ENCODE assay signal across 21 cellular contexts in genomic region chr16:27251561-27252205, GRCh38. TPM values are rescaled to one million over a fixed set of nuclear protein-coding genes. Genes with fewer than 3 reads are reported as not detected.
DNase-seq lines count a peak whose midpoint lies in the region; ATAC-seq and TF ChIP-seq lines count a peak whose summit lies in the region.
"Had no signal": no experiment of that assay in that cellular context is flagged by ENCODE, and none has a peak within 500 bp of the region (broad histone marks: within the 10 kb centered on the region; RNA-seq: fewer than 3 reads in every experiment).

No MANE protein-coding gene starts in this region.

- intact Hi-C loops in activated CD4-positive, alpha-beta T cell treated with anti-CD3 and anti-CD28 coated beads, Interleukin-2, amount 10 ng/mL, durations not matched to agents 24 days and 14 days (cut with micrococcal nuclease), result no loop called here
- intact Hi-C loops in IMR-90 (cut with micrococcal nuclease), result no loop called here

- peak overlapping the region; percentile 85 for H3K14ac ChIP-seq in IMR-90 (replicated peaks; ENCODE audit: low read depth, low read length)

- H2AFZ ChIP-seq in IMR-90 (replicated peaks; ENCODE audit: low read length, poor library complexity), result no peak overlapping the region
- H2AFZ ChIP-seq: GM23248 had no signal

- H3K36me3 Mint-ChIP-seq in activated CD4-positive, alpha-beta T cell treated with anti-CD3 and anti-CD28 coated beads, Interleukin-2, amount 10 ng/mL, durations not matched to agents 24 days and 14 days (ENCODE audit: low read depth), result peaks cover 69% of the 10 kb centered on the region
- peaks cover 63% of the 10 kb centered on the region for H3K36me3 Mint-ChIP-seq in activated naive CD8-positive, alpha-beta T cell treated with anti-CD3 and anti-CD28 coated beads, Interleukin-2, amount 50 U/mL, for 24 hours (ENCODE audit: low read depth)
- peaks cover 5 to 40% (median 27%) of the 10 kb centered on the region in 3 donors for H3K36me3 Mint-ChIP-seq in naive thymus-derived CD8-positive, alpha-beta T cell
- peaks cover 10% of the 10 kb centered on the region for H3K36me3 Mint-ChIP-seq in effector memory CD8-positive, alpha-beta T cell (ENCODE audit: insufficient read depth)

- no peaks in the 10 kb centered on the region for H3K27me3 Mint-ChIP-seq in activated CD4-positive, alpha-beta T cell treated with anti-CD3 and anti-CD28 coated beads, Interleukin-2, amount 10 ng/mL, durations not matched to agents 24 days and 14 days
- no peaks in the 10 kb centered on the region for H3K27me3 Mint-ChIP-seq in activated naive CD8-positive, alpha-beta T cell treated with anti-CD3 and anti-CD28 coated beads, Interleukin-2, amount 50 U/mL, for 24 hours
- H3K27me3 Mint-ChIP-seq in naive thymus-derived CD8-positive, alpha-beta T cell, result no peaks in the 10 kb centered on the region
- no peaks in the 10 kb centered on the region for H3K27me3 Mint-ChIP-seq in effector memory CD8-positive, alpha-beta T cell
- H3K27me3 Mint-ChIP-seq: dendritic cell treated with granulocyte-macrophage colony-stimulating factor and Interleukin-4, amounts not matched to agents 40 ng/mL and 50 ng/mL, for 4 days; memory B cell; natural killer cell treated with Interleukin-12 subunit alpha and Interleukin-12 subunit beta and Interleukin-15 and Interleukin-18, amount 100 ng/mL, for 72 hours had no signal

- H3K27ac Mint-ChIP-seq in activated CD4-positive, alpha-beta T cell treated with anti-CD3 and anti-CD28 coated beads, Interleukin-2, amount 10 ng/mL, durations not matched to agents 24 days and 14 days, result peak overlapping the region; percentile 96
- peak overlapping the region; percentile 99 for H3K27ac Mint-ChIP-seq in activated naive CD8-positive, alpha-beta T cell treated with anti-CD3 and anti-CD28 coated beads, Interleukin-2, amount 50 U/mL, for 24 hours
- H3K27ac Mint-ChIP-seq in naive thymus-derived CD8-positive, alpha-beta T cell, result peak overlapping the region in 6 of 10 donors; percentile 34 to 85 (median 65)
- H3K27ac Mint-ChIP-seq in effector memory CD8-positive, alpha-beta T cell, result no peak overlapping the region
- H3K27ac Mint-ChIP-seq: dendritic cell treated with granulocyte-macrophage colony-stimulating factor and Interleukin-4, amounts not matched to agents 40 ng/mL and 50 ng/mL, for 4 days; memory B cell had no signal

- CTCF ChIA-PET in IMR-90 (lab: Yijun Ruan, JAX), result no interaction called here

- H4K8ac ChIP-seq in IMR-90 (ENCODE audit: low read depth in 2 of 2, low read length in 2 of 2), result peak overlapping the region; percentile 31 to 74; a peak in 3 of 4 replicates

- H3K27ac ChIP-seq in IMR-90 (ENCODE audit: insufficient read depth, low read length), result peak overlapping the region; percentile 9; the same call in 1 of the 2 replicates
- H3K27ac ChIP-seq: A549, foreskin keratinocyte, GM23248 had no signal

- peaks cover 7% of the 10 kb centered on the region; the same call in 1 of the 2 replicates for H3K36me3 ChIP-seq in IMR-90 (ENCODE audit: control insufficient read depth, insufficient read depth, low read length)

- H3K79me1 ChIP-seq in IMR-90 (ENCODE audit: low read depth in 1 of 2, low read length in 2 of 2), result peaks cover 37 to 57% of the 10 kb centered on the region in 2 experiments

- no peaks in the 10 kb centered on the region for H4K20me1 ChIP-seq in IMR-90 (ENCODE audit: insufficient read depth, low read length)

- no peak for TF ChIP-seq CTCF in IMR-90 (conservative IDR thresholded peaks at IDR 0.05; ENCODE audit: low read depth, low read length)

- H2BK5ac ChIP-seq in IMR-90 (ENCODE audit: low read depth, low read length, poor library complexity, severe bottlenecking), result no peak overlapping the region

- DNase-seq in activated CD4-positive, alpha-beta T cell treated with anti-CD3 and anti-CD28 coated beads, Interleukin-2, amount 10 ng/mL, durations not matched to agents 24 days and 14 days, result no peak
- DNase-seq in activated CD4-positive, alpha-beta T cell treated with anti-CD3 and anti-CD28 coated beads, Interleukin-2, amount 50 U/mL, for 4 hours, result no peak
- DNase-seq in IMR-90, result no peak
- DNase-seq in activated naive CD8-positive, alpha-beta T cell treated with anti-CD3 and anti-CD28 coated beads, Interleukin-2, amount 50 U/mL, for 24 hours, result peak; percentile 44
- no peak for DNase-seq in naive thymus-derived CD8-positive, alpha-beta T cell
- no peak for DNase-seq in effector memory CD8-positive, alpha-beta T cell
- DNase-seq in D341Med (ENCODE audit: low spot score), result no peak
- DNase-seq in SHP77 treated with DMSO at 0.1 percent for 48 hours (lab: John Stamatoyannopoulos, UW), result no peak
- DNase-seq: C1 segment of cervical spinal cord; DMS 273 treated with DMSO at 0.1 percent for 48 hours; foreskin keratinocyte; GDM1; GM23248; KBM-7; NCI-H1930; posterior cingulate gyrus; stimulated activated CD4-positive, alpha-beta T cell treated with anti-CD3 and anti-CD28 coated beads, Interleukin-2, amount 100 ng/mL, for 24 hours had no signal

- POLR2A ChIA-PET in IMR-90 (lab: Charles Lee; ENCODE audit: unreplicated experiment), result interaction anchor here (0.7 kb wide), 1 partner anchor 327 kb away, joined by 8 read pairs; no protein-coding TSS in a partner anchor
- POLR2A ChIA-PET in naive thymus-derived CD8-positive, alpha-beta T cell (lab: Charles Lee), result interaction anchor here (2.3 kb wide), 1 partner anchor 16 kb away, joined by 13 read pairs; no protein-coding TSS in a partner anchor

- peak overlapping the region; percentile 37 for H4K5ac ChIP-seq in IMR-90 (ENCODE audit: low read depth, low read length)

- no peak overlapping the region for H3K4me2 ChIP-seq in IMR-90 (ENCODE audit: low read depth, low read length)
- H3K4me2 ChIP-seq: A549 had no signal

- peaks cover 20% of the 10 kb centered on the region; the same call in 1 of the 2 replicates for H3K9me1 ChIP-seq in IMR-90 (ENCODE audit: insufficient read depth, low read length)

- no peaks in the 10 kb centered on the region for H3K9me3 ChIP-seq in IMR-90 (ENCODE audit: control insufficient read depth, insufficient read depth, low read length)
- H3K9me3 ChIP-seq: A549 had no signal

- no peak overlapping the region for H3K4me3 ChIP-seq in IMR-90 (ENCODE audit: insufficient read depth, low read depth, low read length)
- H3K4me3 ChIP-seq: A549, GM23248 had no signal

- no peak for ATAC-seq in IMR-90 (ENCODE audit: low read depth)
- ATAC-seq in activated naive CD8-positive, alpha-beta T cell treated with anti-CD3 and anti-CD28 coated beads, Interleukin-2, amount 50 U/mL, for 24 hours, result peak; percentile 46
- ATAC-seq in naive thymus-derived CD8-positive, alpha-beta T cell, result no peak
- ATAC-seq in effector memory CD8-positive, alpha-beta T cell (replicated peaks), result no peak
- ATAC-seq: A549; foreskin keratinocyte; natural killer cell treated with Interleukin-12 subunit alpha and Interleukin-12 subunit beta and Interleukin-15 and Interleukin-18, amount 100 ng/mL, for 72 hours had no signal

- in situ Hi-C loops in IMR-90 (cut with MboI; ENCODE audit: low sequenced_read_pairs), result no loop called here

- H2BK20ac ChIP-seq in IMR-90 (ENCODE audit: low read depth, low read length), result peak overlapping the region; percentile 76

- H3K18ac ChIP-seq in IMR-90 (ENCODE audit: low read depth, low read length), result peak overlapping the region; percentile 70

- no peak for TF ChIP-seq POLR2A in IMR-90 (IDR thresholded peaks at IDR 0.05; ENCODE audit: low read depth, low read length)

- dilution Hi-C loops in IMR-90 (cut with HindIII; ENCODE audit: low sequenced_read_pairs, unreplicated experiment), result no loop called here

- no peak overlapping the region for H3K9ac ChIP-seq in IMR-90 (ENCODE audit: low read depth, low read length)
- H3K9ac ChIP-seq: GM23248 had no signal

- H3K23ac ChIP-seq in IMR-90 (ENCODE audit: low read depth, low read length), result peak overlapping the region; percentile 71; the same call in 1 of the 2 replicates

- peak overlapping the region; percentile 80 for H3K4ac ChIP-seq in IMR-90 (ENCODE audit: low read depth, low read length)

- 88% methylated on average over 1 of the region's 6 CpGs; no CpG with 5 or more reads in 1 of the 2 experiments for WGBS in IMR-90 (ENCODE audit: extremely low coverage in 2 of 2, insufficient read length in 1 of 2), 2 experiments

- no peak overlapping the region for H3K56ac ChIP-seq in IMR-90 (ENCODE audit: extremely low read depth, insufficient read depth, low read length)

- no peaks in the 10 kb centered on the region for H3K27me3 ChIP-seq in IMR-90 (ENCODE audit: control insufficient read depth, insufficient read depth, low read length)
- H3K27me3 ChIP-seq: foreskin keratinocyte had no signal

- peak overlapping the region; percentile 88 for H2AK5ac ChIP-seq in IMR-90 (ENCODE audit: low read depth, low read length)

- peaks cover 16% of the 10 kb centered on the region for H3K4me1 ChIP-seq in IMR-90 (ENCODE audit: control insufficient read depth, insufficient read depth, low read length)

- H2BK15ac ChIP-seq in IMR-90 (ENCODE audit: low read depth, low read length), result peak overlapping the region; percentile 72; the same call in 1 of the 3 replicates

- H4K91ac ChIP-seq in IMR-90 (ENCODE audit: insufficient read depth, low read depth, low read length), result peak overlapping the region; percentile 82

- peak overlapping the region; percentile 79 for H2BK120ac ChIP-seq in IMR-90 (ENCODE audit: low read depth, low read length)

- H3K9me3 Mint-ChIP-seq in activated CD4-positive, alpha-beta T cell treated with anti-CD3 and anti-CD28 coated beads, Interleukin-2, amount 10 ng/mL, durations not matched to agents 24 days and 14 days, result no peaks in the 10 kb centered on the region
- peaks cover 4% of the 10 kb centered on the region for H3K9me3 Mint-ChIP-seq in activated naive CD8-positive, alpha-beta T cell treated with anti-CD3 and anti-CD28 coated beads, Interleukin-2, amount 50 U/mL, for 24 hours
- no peaks in the 10 kb centered on the region for H3K9me3 Mint-ChIP-seq in naive thymus-derived CD8-positive, alpha-beta T cell
- H3K9me3 Mint-ChIP-seq in effector memory CD8-positive, alpha-beta T cell, result no peaks in the 10 kb centered on the region
- H3K9me3 Mint-ChIP-seq: natural killer cell treated with Interleukin-12 subunit alpha and Interleukin-12 subunit beta and Interleukin-15 and Interleukin-18, amount 100 ng/mL, for 72 hours had no signal

- H2AK9ac ChIP-seq in IMR-90 (replicated peaks; ENCODE audit: low read depth, low read length, poor library complexity), result no peak overlapping the region

- BruUV-seq in IMR-90 (replicated peaks; lab: Mats Ljungman, UMichigan), result no TSS peak

- H3K4me3 Mint-ChIP-seq in activated CD4-positive, alpha-beta T cell treated with anti-CD3 and anti-CD28 coated beads, Interleukin-2, amount 10 ng/mL, durations not matched to agents 24 days and 14 days, result peak overlapping the region; percentile 46
- H3K4me3 Mint-ChIP-seq in activated naive CD8-positive, alpha-beta T cell treated with anti-CD3 and anti-CD28 coated beads, Interleukin-2, amount 50 U/mL, for 24 hours, result peak overlapping the region; percentile 35
- peak overlapping the region in 4 of 10 donors; percentile 30 to 59 (median 46) for H3K4me3 Mint-ChIP-seq in naive thymus-derived CD8-positive, alpha-beta T cell
- H3K4me3 Mint-ChIP-seq in effector memory CD8-positive, alpha-beta T cell, result no peak overlapping the region
- H3K4me3 Mint-ChIP-seq: dendritic cell treated with granulocyte-macrophage colony-stimulating factor and Interleukin-4, amounts not matched to agents 40 ng/mL and 50 ng/mL, for 4 days; memory B cell; natural killer cell treated with Interleukin-12 subunit alpha and Interleukin-12 subunit beta and Interleukin-15 and Interleukin-18, amount 100 ng/mL, for 72 hours had no signal

- TF ChIP-seq RAD21 in IMR-90 (IDR thresholded peaks at IDR 0.05; ENCODE audit: low read length), result no peak

- peaks cover 79% of the 10 kb centered on the region for H3K4me1 Mint-ChIP-seq in activated CD4-positive, alpha-beta T cell treated with anti-CD3 and anti-CD28 coated beads, Interleukin-2, amount 10 ng/mL, durations not matched to agents 24 days and 14 days
- peaks cover 92% of the 10 kb centered on the region for H3K4me1 Mint-ChIP-seq in activated naive CD8-positive, alpha-beta T cell treated with anti-CD3 and anti-CD28 coated beads, Interleukin-2, amount 50 U/mL, for 24 hours
- H3K4me1 Mint-ChIP-seq in naive thymus-derived CD8-positive, alpha-beta T cell, result peaks cover 18 to 61% (median 59%) of the 10 kb centered on the region in 4 donors
- peaks cover 20 to 39% of the 10 kb centered on the region in 2 donors for H3K4me1 Mint-ChIP-seq in effector memory CD8-positive, alpha-beta T cell (ENCODE audit: low read depth in 2 of 2)

RNA-seq across cellular contexts. Expression of gene NSMCE1, which starts 16.9 kb away (rescaled TPM):
- 143 and 149 TPM in 2 replicates for total RNA-seq in activated CD4-positive, alpha-beta T cell treated with anti-CD3 and anti-CD28 coated beads, Interleukin-2, amount 10 ng/mL, durations not matched to agents 24 days and 14 days
- total RNA-seq in IMR-90 (2012; rRNA removed), result 120 and 130 TPM in 2 replicates
- polyA plus RNA-seq in IMR-90 (2012; rRNA removed), result 47.5 and 48.0 TPM in 2 replicates
- 36.6 and 48.8 TPM in 2 replicates for polyA plus RNA-seq in IMR-90 (2012; cell fraction: cytosol; rRNA removed)
- polyA plus RNA-seq in IMR-90 (2012; cell fraction: nucleus; rRNA removed; ENCODE audit: low replicate concordance), result 13.4 and 21.5 TPM in 2 replicates
- total RNA-seq in naive thymus-derived CD8-positive, alpha-beta T cell, result 10 to 100 TPM; 81.8 to 85.0 TPM
- polyA plus RNA-seq in naive thymus-derived CD8-positive, alpha-beta T cell, result 100 to 1,000 TPM; 177 to 209 (median 185) TPM

RNA-seq across cellular contexts. Expression of gene KDM8, which starts 48.4 kb away (rescaled TPM):
- total RNA-seq in activated CD4-positive, alpha-beta T cell treated with anti-CD3 and anti-CD28 coated beads, Interleukin-2, amount 10 ng/mL, durations not matched to agents 24 days and 14 days, result 11.0 and 13.6 TPM in 2 replicates
- 3.2 and 3.6 TPM in 2 replicates for total RNA-seq in IMR-90 (2012; rRNA removed)
- 3.8 and 4.3 TPM in 2 replicates for polyA plus RNA-seq in IMR-90 (2012; rRNA removed)
- 2.5 and 3.1 TPM in 2 replicates for polyA plus RNA-seq in IMR-90 (2012; cell fraction: cytosol; rRNA removed)
- polyA plus RNA-seq in IMR-90 (2012; cell fraction: nucleus; rRNA removed; ENCODE audit: low replicate concordance), result 8.7 and 13.5 TPM in 2 replicates
- total RNA-seq in naive thymus-derived CD8-positive, alpha-beta T cell, result 10 to 100 TPM; 27.7 to 35.0 TPM
- 1 to 10 TPM; 3.8 to 6.2 (median 5.6) TPM for polyA plus RNA-seq in naive thymus-derived CD8-positive, alpha-beta T cell

Comparison
In these comparisons a context has a peak if more than half of its experiments do, and no peak if none do; other contexts are left out.
1. H3K27ac Mint-ChIP-seq: peak in activated CD4-positive, alpha-beta T cell treated with anti-CD3 and anti-CD28 coated beads, Interleukin-2, amount 10 ng/mL, durations not matched to agents 24 days and 14 days (single experiment), activated naive CD8-positive, alpha-beta T cell treated with anti-CD3 and anti-CD28 coated beads, Interleukin-2, amount 50 U/mL, for 24 hours (single experiment) and naive thymus-derived CD8-positive, alpha-beta T cell (6 of 10); none in effector memory CD8-positive, alpha-beta T cell (0 of 2).
2. H3K4me3 Mint-ChIP-seq: peak in activated CD4-positive, alpha-beta T cell treated with anti-CD3 and anti-CD28 coated beads, Interleukin-2, amount 10 ng/mL, durations not matched to agents 24 days and 14 days (single experiment) and activated naive CD8-positive, alpha-beta T cell treated with anti-CD3 and anti-CD28 coated beads, Interleukin-2, amount 50 U/mL, for 24 hours (single experiment); none in effector memory CD8-positive, alpha-beta T cell (0 of 2).